Comparison of ENCODE assay signal across 8 cellular contexts in the genomic region with DNA sequence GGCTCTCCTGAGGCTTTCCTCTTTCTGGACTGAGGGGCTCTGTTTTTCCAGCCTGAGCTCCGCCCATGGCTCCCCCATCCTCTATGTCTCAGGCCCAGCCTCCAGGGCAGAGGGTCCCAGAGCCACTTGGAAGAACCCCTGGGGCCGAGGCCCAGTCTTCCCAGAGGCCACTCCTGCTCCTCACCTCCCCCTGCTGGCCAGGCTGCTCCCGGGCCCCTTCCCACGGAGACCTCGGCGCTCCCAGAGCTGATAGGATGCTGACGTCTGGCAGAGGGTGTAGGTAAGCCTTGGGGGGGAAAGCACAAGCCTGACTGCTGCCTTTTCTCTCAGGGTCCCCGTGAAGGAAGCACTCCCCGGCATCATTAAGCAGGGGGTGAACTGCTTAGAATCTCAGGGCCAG. TPM values are rescaled to one million over a fixed set of nuclear protein-coding genes. Genes with fewer than 3 reads are reported as not detected.
DNase-seq lines count a peak whose midpoint lies in the region; ATAC-seq and TF ChIP-seq lines count a peak whose summit lies in the region.

No MANE protein-coding gene starts in this region.

- peaks cover 24% of the 10 kb centered on the region for H3K27me3 Mint-ChIP-seq in activated CD8-positive, alpha-beta memory T cell treated with anti-CD3 and anti-CD28 coated beads, Interleukin-2, amount 10 ng/mL, durations not matched to agents 7 days and 5 days

- no peak overlapping the region for H3K4me3 Mint-ChIP-seq in activated CD8-positive, alpha-beta memory T cell treated with anti-CD3 and anti-CD28 coated beads, Interleukin-2, amount 10 ng/mL, durations not matched to agents 7 days and 5 days

- DNase-seq in EL (peak; percentile 38), HT1080 (ENCODE audit: low read depth) (peak; percentile 12), cardiac fibroblast (ENCODE audit: low read depth in 2 of 2) (peak; percentile 19 to 27), mucosa of gallbladder (ENCODE audit: low spot score) (peak; percentile 13), NCI-H1105 (lab: John Stamatoyannopoulos, UW) (no peak), COLO829 (ENCODE audit: low spot score) (no peak)
- DNase-seq in activated CD8-positive, alpha-beta memory T cell treated with anti-CD3 and anti-CD28 coated beads, Interleukin-2, amount 10 ng/mL, durations not matched to agents 7 days and 5 days, result no peak

- TF ChIP-seq CTCF in cardiac fibroblast (IDR thresholded peaks at IDR 0.05; ENCODE audit: low read depth, low read length), result peak; percentile 75

- CTCF ChIA-PET in activated CD8-positive, alpha-beta memory T cell treated with anti-CD3 and anti-CD28 coated beads, Interleukin-2, amount 10 ng/mL, durations not matched to agents 7 days and 5 days (lab: Charles Lee), result interaction anchor here (1.0 to 1.3 kb wide), 3 partner anchors 11 to 51 kb away, joined by 3 to 6 read pairs (median 3); partner anchors contain the start of gene ERH

- ATAC-seq in HG02642 (IDR thresholded peaks at IDR 0.05; ENCODE audit: poor library complexity, unreplicated experiment), result no peak
- no peak for ATAC-seq in activated CD8-positive, alpha-beta memory T cell treated with anti-CD3 and anti-CD28 coated beads, Interleukin-2, amount 10 ng/mL, durations not matched to agents 7 days and 5 days

- no peaks in the 10 kb centered on the region for H3K36me3 Mint-ChIP-seq in activated CD8-positive, alpha-beta memory T cell treated with anti-CD3 and anti-CD28 coated beads, Interleukin-2, amount 10 ng/mL, durations not matched to agents 7 days and 5 days

- H3K9me3 Mint-ChIP-seq in activated CD8-positive, alpha-beta memory T cell treated with anti-CD3 and anti-CD28 coated beads, Interleukin-2, amount 10 ng/mL, durations not matched to agents 7 days and 5 days (ENCODE audit: low read depth), result no peaks in the 10 kb centered on the region

- no peak overlapping the region for H3K27ac Mint-ChIP-seq in activated CD8-positive, alpha-beta memory T cell treated with anti-CD3 and anti-CD28 coated beads, Interleukin-2, amount 10 ng/mL, durations not matched to agents 7 days and 5 days

- H3K4me3 ChIP-seq in cardiac fibroblast (replicated peaks in 1 of 2; ENCODE audit: low read depth in 2 of 2, low read length in 2 of 2), result no peak overlapping the region

- H3K4me1 Mint-ChIP-seq in activated CD8-positive, alpha-beta memory T cell treated with anti-CD3 and anti-CD28 coated beads, Interleukin-2, amount 10 ng/mL, durations not matched to agents 7 days and 5 days, result no peaks in the 10 kb centered on the region

RNA-seq across cellular contexts. Expression of gene ERH, which starts 51.4 kb away (rescaled TPM):
- total RNA-seq in HT1080 (2014; rRNA removed; shearing (Covaris generic)), result 565 and 597 TPM in 2 replicates
- 350 and 362 TPM in 2 replicates for polyA plus RNA-seq in HT1080 (2015; cell fraction: cytosol; rRNA removed)
- polyA plus RNA-seq in HT1080 (2015; cell fraction: nucleus; rRNA removed), result 120 and 136 TPM in 2 replicates
- total RNA-seq in mucosa of gallbladder, result 136 TPM
- total RNA-seq in activated CD8-positive, alpha-beta memory T cell treated with anti-CD3 and anti-CD28 coated beads, Interleukin-2, amount 10 ng/mL, durations not matched to agents 7 days and 5 days, result 100 to 1,000 TPM; 291 to 348 TPM

RNA-seq across cellular contexts. Expression of gene SLC39A9, which starts 51.8 kb away (rescaled TPM):
- total RNA-seq in HT1080 (2014; rRNA removed; shearing (Covaris generic)), result 74.7 and 85.0 TPM in 2 replicates
- 66.2 and 77.6 TPM in 2 replicates for polyA plus RNA-seq in HT1080 (2015; cell fraction: cytosol; rRNA removed)
- 78.8 and 93.3 TPM in 2 replicates for polyA plus RNA-seq in HT1080 (2015; cell fraction: nucleus; rRNA removed)
- 71.2 TPM for total RNA-seq in mucosa of gallbladder
- total RNA-seq in activated CD8-positive, alpha-beta memory T cell treated with anti-CD3 and anti-CD28 coated beads, Interleukin-2, amount 10 ng/mL, durations not matched to agents 7 days and 5 days, result 10 to 100 TPM; 40.7 to 50.5 TPM

Comparison
In these comparisons a context has a peak if more than half of its experiments do, and no peak if none do; other contexts are left out.
1. DNase-seq: peak in EL (single experiment), HT1080 (single experiment), cardiac fibroblast (2 of 2) and mucosa of gallbladder (single experiment); none in NCI-H1105 (single experiment), COLO829 (single experiment) and activated CD8-positive, alpha-beta memory T cell treated with anti-CD3 and anti-CD28 coated beads, Interleukin-2, amount 10 ng/mL, durations not matched to agents 7 days and 5 days (single experiment).